Comparison of ENCODE assay signal across 8 cellular contexts in the genomic region with DNA sequence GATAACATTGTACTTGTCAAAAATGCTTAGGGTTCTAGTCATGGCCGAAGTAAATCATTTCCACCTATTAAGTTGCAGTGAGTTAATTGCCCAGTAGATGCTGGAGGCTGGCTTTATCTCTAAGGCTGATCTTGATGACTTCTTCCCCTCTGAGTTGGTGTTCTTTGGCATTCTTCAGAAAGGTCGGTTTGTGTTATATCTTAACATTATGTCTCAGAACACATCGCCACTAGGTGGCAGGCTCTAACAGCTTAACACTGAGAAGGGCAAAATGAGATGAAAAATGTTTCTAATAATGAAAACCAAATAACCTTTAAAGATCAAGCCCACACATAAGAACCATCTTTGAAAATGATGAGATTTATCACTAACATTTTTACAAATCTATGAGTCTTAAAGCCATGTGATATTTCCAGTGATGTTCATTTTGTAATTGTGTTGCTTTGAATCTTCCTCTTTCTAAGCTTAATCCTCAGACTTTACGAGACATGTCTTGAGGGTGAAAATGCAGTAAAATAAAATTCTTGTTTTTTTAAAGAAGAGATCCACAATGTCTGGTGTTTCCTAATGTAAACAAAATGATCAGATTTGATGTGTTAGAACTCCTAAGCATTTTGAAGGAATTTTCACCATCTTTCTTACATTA. TPM values are rescaled to one million over a fixed set of nuclear protein-coding genes. Genes with fewer than 3 reads are reported as not detected.
DNase-seq lines count a peak whose midpoint lies in the region; ATAC-seq and TF ChIP-seq lines count a peak whose summit lies in the region.

No MANE protein-coding gene starts in this region.

- no peak overlapping the region for H3K27ac ChIP-seq in left lung

- peak; percentile 83 for TF ChIP-seq CTCF in AG09319 (IDR thresholded peaks at IDR 0.05; ENCODE audit: low read depth, low read length)
- TF ChIP-seq CTCF in left lung (IDR thresholded peaks at IDR 0.05) = peak; percentile 47 to 65

- no peak overlapping the region for H3K4me3 ChIP-seq in left lung

- intact Hi-C loops in left lung (cut with DNase I) = no loop called here

- no peaks in the 10 kb centered on the region for H3K9me3 ChIP-seq in left lung

- peaks cover 0 to 93% of the 10 kb centered on the region in 2 donors for H3K36me3 ChIP-seq in left lung

- peak; percentile 23 for DNase-seq in AG09319 (ENCODE audit: extremely low read depth, low read depth)
- peak; percentile 23 for DNase-seq in NCI-H2107 (lab: John Stamatoyannopoulos, UW)
- DNase-seq in activated CD4-positive, CD25-positive, alpha-beta regulatory T cell treated with anti-CD3 and anti-CD28 coated beads, Interleukin-2, amount 50 U/mL, for 16 hours (ENCODE audit: low read depth, low spot score) = peak; percentile 29
- peak; percentile 38 for DNase-seq in cerebellum (ENCODE audit: low spot score)
- DNase-seq in left lung = no peak
- peak; percentile 1 for DNase-seq in stimulated activated CD8-positive, alpha-beta memory T cell treated with anti-CD3 and anti-CD28 coated beads, Interleukin-12 subunit alpha, Interleukin-12 subunit beta, amount 100 ng/mL, for 4 hours (ENCODE audit: low read depth)
- no peak for DNase-seq in GOT3 (lab: John Stamatoyannopoulos, UW)

- no peaks in the 10 kb centered on the region for H3K4me1 ChIP-seq in left lung

- ATAC-seq in GM19372 (IDR thresholded peaks at IDR 0.05; ENCODE audit: low read depth, unreplicated experiment) (peak; percentile 72), left lung (peak; percentile 80)

- H3K27me3 ChIP-seq in left lung = no peaks in the 10 kb centered on the region

RNA-seq across cellular contexts. Expression of a gene that starts 28.6 kb away (rescaled TPM):
- total RNA-seq in cerebellum = 51.9 TPM
- 10 to 100 TPM; 23.6 to 27.9 TPM for total RNA-seq in left lung

RNA-seq across cellular contexts. Expression of a gene that starts 32.3 kb away (rescaled TPM):
- total RNA-seq in cerebellum (46.2 TPM), left lung (10 to 100 TPM; 39.5 to 52.0 TPM)

Comparison
In these comparisons a context has a peak if more than half of its experiments do, and no peak if none do; other contexts are left out.
1. DNase-seq: peak in AG09319 (single experiment), NCI-H2107 (single experiment), activated CD4-positive, CD25-positive, alpha-beta regulatory T cell treated with anti-CD3 and anti-CD28 coated beads, Interleukin-2, amount 50 U/mL, for 16 hours (single experiment), cerebellum (single experiment) and stimulated activated CD8-positive, alpha-beta memory T cell treated with anti-CD3 and anti-CD28 coated beads, Interleukin-12 subunit alpha, Interleukin-12 subunit beta, amount 100 ng/mL, for 4 hours (single experiment); none in left lung (0 of 2) and GOT3 (single experiment).